In the genomic region with DNA sequence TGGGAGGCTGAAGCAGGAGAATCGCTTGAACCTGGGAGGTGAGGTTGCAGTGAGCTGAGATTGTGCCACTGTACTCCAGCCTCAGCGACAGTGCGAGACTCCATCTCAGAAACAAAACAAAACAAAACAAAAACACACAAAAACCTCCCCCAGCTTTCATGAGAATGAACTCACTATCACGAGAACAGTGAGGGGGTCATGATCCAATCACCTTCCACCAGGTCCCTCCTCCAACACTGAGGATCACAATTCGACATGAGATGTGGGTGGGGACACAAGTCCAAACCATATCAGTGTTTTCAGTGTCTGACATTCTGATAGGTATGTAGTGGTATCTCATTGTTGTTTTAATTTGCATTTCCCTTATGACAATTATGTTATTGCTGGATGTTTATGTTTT, we compare ENCODE assay signal across 2 cellular contexts.
TF ChIP-seq lines count a peak whose summit lies in the region.

No MANE protein-coding gene starts in this region.

TF ChIP-seq in IMR-90, 13 proteins besides CTCF, POLR2A, EP300 and RAD21:
- TF ChIP-seq, protein P1, sequence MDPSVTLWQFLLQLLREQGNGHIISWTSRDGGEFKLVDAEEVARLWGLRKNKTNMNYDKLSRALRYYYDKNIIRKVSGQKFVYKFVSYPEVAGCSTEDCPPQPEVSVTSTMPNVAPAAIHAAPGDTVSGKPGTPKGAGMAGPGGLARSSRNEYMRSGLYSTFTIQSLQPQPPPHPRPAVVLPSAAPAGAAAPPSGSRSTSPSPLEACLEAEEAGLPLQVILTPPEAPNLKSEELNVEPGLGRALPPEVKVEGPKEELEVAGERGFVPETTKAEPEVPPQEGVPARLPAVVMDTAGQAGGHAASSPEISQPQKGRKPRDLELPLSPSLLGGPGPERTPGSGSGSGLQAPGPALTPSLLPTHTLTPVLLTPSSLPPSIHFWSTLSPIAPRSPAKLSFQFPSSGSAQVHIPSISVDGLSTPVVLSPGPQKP (IDR thresholded peaks at IDR 0.05; ENCODE audit: borderline replicate concordance, low read depth, low read length), result no peak
- TF ChIP-seq MXI1 (IDR thresholded peaks at IDR 0.05; ENCODE audit: borderline replicate concordance, low read depth, low read length), result no peak
- no peak for TF ChIP-seq CEBPB (IDR thresholded peaks at IDR 0.05; ENCODE audit: low read depth, low read length)
- no peak for TF ChIP-seq RFX5 (IDR thresholded peaks at IDR 0.05; ENCODE audit: low read depth, low read length)
- TF ChIP-seq SMC3 (IDR thresholded peaks at IDR 0.05; ENCODE audit: low read depth, low read length), result no peak
- TF ChIP-seq MAZ (IDR thresholded peaks at IDR 0.05; ENCODE audit: borderline replicate concordance, low read depth, low read length), result no peak

TF ChIP-seq in K562, 482 proteins besides CTCF, POLR2A, EP300 and RAD21 (continues in another document):
- TF ChIP-seq, protein P2, sequence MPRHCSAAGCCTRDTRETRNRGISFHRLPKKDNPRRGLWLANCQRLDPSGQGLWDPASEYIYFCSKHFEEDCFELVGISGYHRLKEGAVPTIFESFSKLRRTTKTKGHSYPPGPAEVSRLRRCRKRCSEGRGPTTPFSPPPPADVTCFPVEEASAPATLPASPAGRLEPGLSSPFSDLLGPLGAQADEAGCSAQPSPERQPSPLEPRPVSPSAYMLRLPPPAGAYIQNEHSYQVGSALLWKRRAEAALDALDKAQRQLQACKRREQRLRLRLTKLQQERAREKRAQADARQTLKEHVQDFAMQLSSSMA (CRISPR knock-in tag; IDR thresholded peaks at IDR 0.05), result no peak
- peak; percentile 74 for TF ChIP-seq CC2D1A (IDR thresholded peaks at IDR 0.05)
- TF ChIP-seq ZNF212 (CRISPR knock-in tag; IDR thresholded peaks at IDR 0.05), result no peak
- TF ChIP-seq ZNF12 (CRISPR knock-in tag; IDR thresholded peaks at IDR 0.05), result no peak
- TF ChIP-seq JUN (IDR thresholded peaks at IDR 0.05; ENCODE audit: borderline replicate concordance, low read depth, low read length), result no peak
- no peak for TF ChIP-seq JUN (CRISPR knock-in tag; IDR thresholded peaks at IDR 0.05; ENCODE audit: borderline replicate concordance)
- TF ChIP-seq, protein P3, sequence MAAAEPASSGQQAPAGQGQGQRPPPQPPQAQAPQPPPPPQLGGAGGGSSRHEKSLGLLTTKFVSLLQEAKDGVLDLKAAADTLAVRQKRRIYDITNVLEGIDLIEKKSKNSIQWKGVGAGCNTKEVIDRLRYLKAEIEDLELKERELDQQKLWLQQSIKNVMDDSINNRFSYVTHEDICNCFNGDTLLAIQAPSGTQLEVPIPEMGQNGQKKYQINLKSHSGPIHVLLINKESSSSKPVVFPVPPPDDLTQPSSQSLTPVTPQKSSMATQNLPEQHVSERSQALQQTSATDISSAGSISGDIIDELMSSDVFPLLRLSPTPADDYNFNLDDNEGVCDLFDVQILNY (CRISPR knock-in tag; IDR thresholded peaks at IDR 0.05), result no peak
- no peak for TF ChIP-seq SRSF9 (IDR thresholded peaks at IDR 0.05; ENCODE audit: borderline replicate concordance, low read depth, low read length)
- TF ChIP-seq SETDB1 (IDR thresholded peaks at IDR 0.05; ENCODE audit: low read length), result no peak
- TF ChIP-seq, protein P4, sequence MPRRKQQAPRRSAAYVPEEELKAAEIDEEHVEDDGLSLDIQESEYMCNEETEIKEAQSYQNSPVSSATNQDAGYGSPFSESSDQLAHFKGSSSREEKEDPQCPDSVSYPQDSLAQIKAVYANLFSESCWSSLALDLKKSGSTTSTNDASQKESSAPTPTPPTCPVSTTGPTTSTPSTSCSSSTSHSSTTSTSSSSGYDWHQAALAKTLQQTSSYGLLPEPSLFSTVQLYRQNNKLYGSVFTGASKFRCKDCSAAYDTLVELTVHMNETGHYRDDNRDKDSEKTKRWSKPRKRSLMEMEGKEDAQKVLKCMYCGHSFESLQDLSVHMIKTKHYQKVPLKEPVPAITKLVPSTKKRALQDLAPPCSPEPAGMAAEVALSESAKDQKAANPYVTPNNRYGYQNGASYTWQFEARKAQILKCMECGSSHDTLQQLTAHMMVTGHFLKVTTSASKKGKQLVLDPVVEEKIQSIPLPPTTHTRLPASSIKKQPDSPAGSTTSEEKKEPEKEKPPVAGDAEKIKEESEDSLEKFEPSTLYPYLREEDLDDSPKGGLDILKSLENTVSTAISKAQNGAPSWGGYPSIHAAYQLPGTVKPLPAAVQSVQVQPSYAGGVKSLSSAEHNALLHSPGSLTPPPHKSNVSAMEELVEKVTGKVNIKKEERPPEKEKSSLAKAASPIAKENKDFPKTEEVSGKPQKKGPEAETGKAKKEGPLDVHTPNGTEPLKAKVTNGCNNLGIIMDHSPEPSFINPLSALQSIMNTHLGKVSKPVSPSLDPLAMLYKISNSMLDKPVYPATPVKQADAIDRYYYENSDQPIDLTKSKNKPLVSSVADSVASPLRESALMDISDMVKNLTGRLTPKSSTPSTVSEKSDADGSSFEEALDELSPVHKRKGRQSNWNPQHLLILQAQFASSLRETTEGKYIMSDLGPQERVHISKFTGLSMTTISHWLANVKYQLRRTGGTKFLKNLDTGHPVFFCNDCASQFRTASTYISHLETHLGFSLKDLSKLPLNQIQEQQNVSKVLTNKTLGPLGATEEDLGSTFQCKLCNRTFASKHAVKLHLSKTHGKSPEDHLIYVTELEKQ (CRISPR knock-in tag; IDR thresholded peaks at IDR 0.05), result no peak
- no peak for TF ChIP-seq KDM5B (IDR thresholded peaks at IDR 0.05; ENCODE audit: insufficient replicate concordance, low read depth, low read length)
- no peak for TF ChIP-seq SMAD3 (CRISPR knock-in tag; conservative IDR thresholded peaks at IDR 0.05)
- no peak for TF ChIP-seq FOXJ2 (tag; IDR thresholded peaks at IDR 0.05)
- 0 out of 2 replicates have a peak, but pooled peaks have one; percentile 23 for TF ChIP-seq JUND (IDR thresholded peaks at IDR 0.05; ENCODE audit: borderline replicate concordance, low read depth, low read length)
- TF ChIP-seq JUND (tag; IDR thresholded peaks at IDR 0.05; ENCODE audit: borderline replicate concordance, low read depth, low read length), result no peak
- TF ChIP-seq ZFPM2 (CRISPR knock-in tag; IDR thresholded peaks at IDR 0.05), result no peak
- TF ChIP-seq, protein P5, sequence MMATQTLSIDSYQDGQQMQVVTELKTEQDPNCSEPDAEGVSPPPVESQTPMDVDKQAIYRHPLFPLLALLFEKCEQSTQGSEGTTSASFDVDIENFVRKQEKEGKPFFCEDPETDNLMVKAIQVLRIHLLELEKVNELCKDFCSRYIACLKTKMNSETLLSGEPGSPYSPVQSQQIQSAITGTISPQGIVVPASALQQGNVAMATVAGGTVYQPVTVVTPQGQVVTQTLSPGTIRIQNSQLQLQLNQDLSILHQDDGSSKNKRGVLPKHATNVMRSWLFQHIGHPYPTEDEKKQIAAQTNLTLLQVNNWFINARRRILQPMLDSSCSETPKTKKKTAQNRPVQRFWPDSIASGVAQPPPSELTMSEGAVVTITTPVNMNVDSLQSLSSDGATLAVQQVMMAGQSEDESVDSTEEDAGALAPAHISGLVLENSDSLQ (IDR thresholded peaks at IDR 0.05), result 0 out of 2 replicates have a peak, but pooled peaks have one; percentile 14
- TF ChIP-seq DPF2 (IDR thresholded peaks at IDR 0.05), result peak; percentile 35; the same call in 1 of the 2 replicates
- no peak for TF ChIP-seq THRAP3 (IDR thresholded peaks at IDR 0.05; ENCODE audit: borderline replicate concordance)
- TF ChIP-seq SMAD1 (IDR thresholded peaks at IDR 0.05; ENCODE audit: low read depth, low read length, partially characterized antibody), result no peak
- no peak for TF ChIP-seq HNRNPUL1 (IDR thresholded peaks at IDR 0.05; ENCODE audit: low read length)
- no peak for TF ChIP-seq CREB5 (CRISPR knock-in tag; IDR thresholded peaks at IDR 0.05)
- TF ChIP-seq LEF1 (IDR thresholded peaks at IDR 0.05), result 0 out of 2 replicates have a peak, but pooled peaks have one; percentile 46
- TF ChIP-seq, protein P6, sequence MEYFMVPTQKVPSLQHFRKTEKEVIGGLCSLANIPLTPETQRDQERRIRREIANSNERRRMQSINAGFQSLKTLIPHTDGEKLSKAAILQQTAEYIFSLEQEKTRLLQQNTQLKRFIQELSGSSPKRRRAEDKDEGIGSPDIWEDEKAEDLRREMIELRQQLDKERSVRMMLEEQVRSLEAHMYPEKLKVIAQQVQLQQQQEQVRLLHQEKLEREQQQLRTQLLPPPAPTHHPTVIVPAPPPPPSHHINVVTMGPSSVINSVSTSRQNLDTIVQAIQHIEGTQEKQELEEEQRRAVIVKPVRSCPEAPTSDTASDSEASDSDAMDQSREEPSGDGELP (CRISPR knock-in tag; IDR thresholded peaks at IDR 0.05; ENCODE audit: borderline replicate concordance), result no peak
- no peak for TF ChIP-seq RERE (CRISPR knock-in tag; IDR thresholded peaks at IDR 0.05; ENCODE audit: borderline replicate concordance)
- no peak for TF ChIP-seq NRF1 (conservative IDR thresholded peaks at IDR 0.05 in 1 of 2, IDR thresholded peaks at IDR 0.05 in 1 of 2)
- TF ChIP-seq COPS2 (conservative IDR thresholded peaks at IDR 0.05), result no peak
- no peak for TF ChIP-seq CHD4 (IDR thresholded peaks at IDR 0.05; ENCODE audit: insufficient read depth, insufficient replicate concordance, low read depth, low read length, poor library complexity, severe bottlenecking)
- peak; percentile 77; the same call in 1 of the 2 replicates for TF ChIP-seq CHD2 (IDR thresholded peaks at IDR 0.05; ENCODE audit: low read depth, low read length)
- TF ChIP-seq, protein P7, sequence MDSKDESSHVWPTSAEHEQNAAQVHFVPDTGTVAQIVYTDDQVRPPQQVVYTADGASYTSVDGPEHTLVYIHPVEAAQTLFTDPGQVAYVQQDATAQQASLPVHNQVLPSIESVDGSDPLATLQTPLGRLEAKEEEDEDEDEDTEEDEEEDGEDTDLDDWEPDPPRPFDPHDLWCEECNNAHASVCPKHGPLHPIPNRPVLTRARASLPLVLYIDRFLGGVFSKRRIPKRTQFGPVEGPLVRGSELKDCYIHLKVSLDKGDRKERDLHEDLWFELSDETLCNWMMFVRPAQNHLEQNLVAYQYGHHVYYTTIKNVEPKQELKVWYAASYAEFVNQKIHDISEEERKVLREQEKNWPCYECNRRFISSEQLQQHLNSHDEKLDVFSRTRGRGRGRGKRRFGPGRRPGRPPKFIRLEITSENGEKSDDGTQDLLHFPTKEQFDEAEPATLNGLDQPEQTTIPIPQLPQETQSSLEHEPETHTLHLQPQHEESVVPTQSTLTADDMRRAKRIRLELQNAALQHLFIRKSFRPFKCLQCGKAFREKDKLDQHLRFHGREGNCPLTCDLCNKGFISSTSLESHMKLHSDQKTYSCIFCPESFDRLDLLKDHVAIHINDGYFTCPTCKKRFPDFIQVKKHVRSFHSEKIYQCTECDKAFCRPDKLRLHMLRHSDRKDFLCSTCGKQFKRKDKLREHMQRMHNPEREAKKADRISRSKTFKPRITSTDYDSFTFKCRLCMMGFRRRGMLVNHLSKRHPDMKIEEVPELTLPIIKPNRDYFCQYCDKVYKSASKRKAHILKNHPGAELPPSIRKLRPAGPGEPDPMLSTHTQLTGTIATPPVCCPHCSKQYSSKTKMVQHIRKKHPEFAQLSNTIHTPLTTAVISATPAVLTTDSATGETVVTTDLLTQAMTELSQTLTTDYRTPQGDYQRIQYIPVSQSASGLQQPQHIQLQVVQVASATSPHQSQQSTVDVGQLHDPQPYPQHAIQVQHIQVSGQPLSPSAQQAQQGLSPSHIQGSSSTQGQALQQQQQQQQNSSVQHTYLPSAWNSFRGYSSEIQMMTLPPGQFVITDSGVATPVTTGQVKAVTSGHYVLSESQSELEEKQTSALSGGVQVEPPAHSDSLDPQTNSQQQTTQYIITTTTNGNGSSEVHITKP (IDR thresholded peaks at IDR 0.05; ENCODE audit: partially characterized antibody), result no peak
- TF ChIP-seq ZBTB8A (IDR thresholded peaks at IDR 0.05; ENCODE audit: partially characterized antibody), result no peak
- TF ChIP-seq ZEB2 (IDR thresholded peaks at IDR 0.05), result no peak
